In the genomic region with DNA sequence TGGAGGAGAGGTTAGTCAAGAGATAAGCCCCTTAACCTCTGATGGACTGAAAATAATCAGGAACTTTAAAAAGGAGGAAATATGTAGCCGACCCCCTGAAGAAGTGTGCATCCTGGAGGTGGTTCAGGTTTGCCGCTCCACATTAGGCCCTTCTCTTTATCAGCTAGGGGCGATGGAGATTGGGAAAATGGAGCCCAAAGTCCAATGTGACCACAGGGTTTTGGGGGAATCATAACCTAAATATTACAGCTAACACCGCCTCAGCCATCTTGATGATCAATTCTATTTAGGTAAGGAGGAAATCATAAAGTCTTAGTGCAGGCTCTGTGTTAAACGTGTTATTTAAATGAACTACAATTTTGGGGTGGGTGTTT, we compare ENCODE assay signal across 9 cellular contexts. TPM values are rescaled to one million over a fixed set of nuclear protein-coding genes. Genes with fewer than 3 reads are reported as not detected.
DNase-seq lines count a peak whose midpoint lies in the region; ATAC-seq, FAIRE-seq and TF ChIP-seq lines count a peak whose summit lies in the region.
"Had no signal": no experiment of that assay in that cellular context is flagged by ENCODE, and none has a peak within 500 bp of the region (broad histone marks: within the 10 kb centered on the region; RNA-seq: fewer than 3 reads in every experiment).

No MANE protein-coding gene starts in this region.

- intact Hi-C loops in left cardiac atrium (cut with DNase I): loop anchor here in 1 of 2 donors (5.0 kb wide), 1 partner anchor 58 kb away; no protein-coding TSS in a partner anchor
- intact Hi-C loops in upper lobe of right lung (cut with DNase I): no loop called here

- H3K9me3 ChIP-seq in cardiac muscle cell (ENCODE audit: low read depth) (no peaks in the 10 kb centered on the region), upper lobe of right lung (no peaks in the 10 kb centered on the region)

- H3K36me3 Mint-ChIP-seq in memory B cell: peaks cover 22% of the 10 kb centered on the region

- TF ChIP-seq CTCF in cardiac muscle cell (IDR thresholded peaks at IDR 0.05; ENCODE audit: low read depth, low read length) (no peak), astrocyte of the spinal cord (IDR thresholded peaks at IDR 0.05; ENCODE audit: low read depth, low read length) (no peak), upper lobe of right lung (IDR thresholded peaks at IDR 0.05) (no peak)

- H3K4me3 ChIP-seq in cardiac muscle cell: peak overlapping the region; percentile 62
- H3K4me3 ChIP-seq in astrocyte of the spinal cord (ENCODE audit: low read depth, low read length): peak overlapping the region; percentile 58
- H3K4me3 ChIP-seq in upper lobe of right lung: peak overlapping the region; percentile 74

- no peak for FAIRE-seq in HTR-8/SVneo (lab: Jason Lieb, UNC)

- no peaks in the 10 kb centered on the region for H3K27me3 Mint-ChIP-seq in memory B cell

- peak overlapping the region; percentile 90 for H3K4me3 Mint-ChIP-seq in memory B cell

- DNase-seq in cardiac muscle cell (ENCODE audit: low read depth in 1 of 2, low spot score in 1 of 2) (no peak), left cardiac atrium (no peak), astrocyte of the spinal cord (ENCODE audit: low read depth, low spot score) (no peak), memory B cell (ENCODE audit: low spot score in 2 of 2) (no peak), upper lobe of right lung (no peak), HTR-8/SVneo (ENCODE audit: insufficient read length, low spot score) (no peak)
- DNase-seq: DND-41 had no signal

- no peak for ATAC-seq in left cardiac atrium
- ATAC-seq in memory B cell (ENCODE audit: low read depth): no peak
- no peak for ATAC-seq in upper lobe of right lung
- ATAC-seq in HG03442 (IDR thresholded peaks at IDR 0.05; ENCODE audit: unreplicated experiment): no peak
- no peak for ATAC-seq in HG03460 (IDR thresholded peaks at IDR 0.05; ENCODE audit: unreplicated experiment)

- peaks cover 40% of the 10 kb centered on the region for H3K4me1 Mint-ChIP-seq in memory B cell

- in situ Hi-C loops in astrocyte of the spinal cord (cut with HindIII; ENCODE audit: low sequenced_read_pairs): no loop called here

- no peaks in the 10 kb centered on the region for H3K36me3 ChIP-seq in cardiac muscle cell
- H3K36me3 ChIP-seq in upper lobe of right lung: peaks cover 7% of the 10 kb centered on the region

- H3K9me3 Mint-ChIP-seq in memory B cell: no peaks in the 10 kb centered on the region

- no peaks in the 10 kb centered on the region for H3K27me3 ChIP-seq in cardiac muscle cell
- no peaks in the 10 kb centered on the region for H3K27me3 ChIP-seq in upper lobe of right lung

- peaks cover 3% of the 10 kb centered on the region for H3K4me1 ChIP-seq in cardiac muscle cell (ENCODE audit: low read depth)
- H3K4me1 ChIP-seq in upper lobe of right lung: peaks cover 26% of the 10 kb centered on the region

- H3K27ac ChIP-seq in cardiac muscle cell (no peak overlapping the region), upper lobe of right lung (peak overlapping the region; percentile 86)

- H3K27ac Mint-ChIP-seq in memory B cell: peak overlapping the region; percentile 85

RNA-seq across cellular contexts. Expression of gene OGFRL1, which starts 1.2 kb away (rescaled TPM):
- 3.1 and 4.5 TPM in 2 replicates for total RNA-seq in cardiac muscle cell
- polyA plus RNA-seq in cardiac muscle cell: 1.1 and 3.8 TPM in 2 replicates
- total RNA-seq in left cardiac atrium: 10 to 100 TPM; 13.1 to 14.7 TPM
- 29.0 TPM for total RNA-seq in upper lobe of right lung
